Comparison of ENCODE assay signal across 9 cellular contexts in genomic region chr19:1856698-1857603, GRCh38. TPM values are rescaled to one million over a fixed set of nuclear protein-coding genes. Genes with fewer than 3 reads are reported as not detected.
DNase-seq lines count a peak whose midpoint lies in the region; ATAC-seq and TF ChIP-seq lines count a peak whose summit lies in the region.
"Had no signal": no experiment of that assay in that cellular context is flagged by ENCODE, and none has a peak within 500 bp of the region (broad histone marks: within the 10 kb centered on the region; RNA-seq: fewer than 3 reads in every experiment).

No MANE protein-coding gene starts in this region.

- no peaks in the 10 kb centered on the region for H3K27me3 ChIP-seq in OCI-LY3 (ENCODE audit: low read depth, low read length)
- no peaks in the 10 kb centered on the region for H3K27me3 ChIP-seq in osteoblast (ENCODE audit: insufficient read depth, low read length)

- peaks cover 70% of the 10 kb centered on the region for H3K4me1 Mint-ChIP-seq in activated CD4-positive, alpha-beta T cell treated with anti-CD3 and anti-CD28 coated beads for 36 hours
- H3K4me1 Mint-ChIP-seq in activated naive CD8-positive, alpha-beta T cell (ENCODE audit: low read depth) = peaks cover 47% of the 10 kb centered on the region

- TF ChIP-seq CTCF in OCI-LY3 (IDR thresholded peaks at IDR 0.05; ENCODE audit: low read depth, low read length) (no peak), osteoblast (IDR thresholded peaks at IDR 0.05; ENCODE audit: extremely low read depth, low read depth, low read length) (no peak)

- H3K79me2 ChIP-seq in OCI-LY3 (ENCODE audit: low read length) = peaks cover 99% of the 10 kb centered on the region
- H3K79me2 ChIP-seq in osteoblast (ENCODE audit: insufficient read depth, low read length) = peaks cover 100% of the 10 kb centered on the region

- H3K9me3 ChIP-seq in OCI-LY3 (ENCODE audit: insufficient read depth, low read length) = no peaks in the 10 kb centered on the region
- no peaks in the 10 kb centered on the region for H3K9me3 ChIP-seq in osteoblast (ENCODE audit: low read depth, low read length)

- peak overlapping the region; percentile 78 for H3K4me3 Mint-ChIP-seq in activated CD4-positive, alpha-beta T cell treated with anti-CD3 and anti-CD28 coated beads for 36 hours
- peak overlapping the region; percentile 80 for H3K4me3 Mint-ChIP-seq in activated naive CD8-positive, alpha-beta T cell

- H3K4me3 ChIP-seq in OCI-LY3 (ENCODE audit: low read length) = peak overlapping the region; percentile 90
- H3K4me3 ChIP-seq in osteoblast (ENCODE audit: insufficient read depth, low read length) = peak overlapping the region; percentile 61

- H3K27me3 Mint-ChIP-seq in activated CD4-positive, alpha-beta T cell treated with anti-CD3 and anti-CD28 coated beads for 36 hours = no peaks in the 10 kb centered on the region
- H3K27me3 Mint-ChIP-seq in activated naive CD8-positive, alpha-beta T cell = no peaks in the 10 kb centered on the region

- intact Hi-C loops in activated CD4-positive, alpha-beta T cell treated with anti-CD3 and anti-CD28 coated beads for 36 hours (cut with DNase I, micrococcal nuclease) = loop anchor here in 1 of 2 experiments (10.0 kb wide), 1 partner anchor 792 kb away; the partner anchor contains the start of gene ARHGAP45
- intact Hi-C loops in Right ventricle myocardium inferior (cut with DNase I) = no loop called here

- H4K20me1 ChIP-seq in OCI-LY3 (ENCODE audit: insufficient read depth, low read length) = peaks cover 60% of the 10 kb centered on the region
- H4K20me1 ChIP-seq in osteoblast (ENCODE audit: insufficient read depth, low read length) = peaks cover 76% of the 10 kb centered on the region

- H3K36me3 Mint-ChIP-seq in activated CD4-positive, alpha-beta T cell treated with anti-CD3 and anti-CD28 coated beads for 36 hours (ENCODE audit: low read depth) = peaks cover 2% of the 10 kb centered on the region
- H3K36me3 Mint-ChIP-seq in activated naive CD8-positive, alpha-beta T cell = no peaks in the 10 kb centered on the region

- ATAC-seq in activated CD4-positive, alpha-beta T cell treated with anti-CD3 and anti-CD28 coated beads for 36 hours = peak; percentile 11
- ATAC-seq in Right ventricle myocardium inferior (peak; percentile 23), GM18498 (IDR thresholded peaks at IDR 0.05; ENCODE audit: unreplicated experiment) (no peak)

- peak; percentile 76 for DNase-seq in activated CD4-positive, alpha-beta T cell treated with anti-CD3 and anti-CD28 coated beads for 36 hours
- DNase-seq in activated CD4-positive, alpha-beta T cell treated with anti-CD3 and anti-CD28 coated beads for 1 hour = no peak
- DNase-seq in Right ventricle myocardium inferior (ENCODE audit: missing footprints) (peak; percentile 92), osteoblast (ENCODE audit: insufficient read length, low spot score, missing footprints) (peak; percentile 100), HEK293T (ENCODE audit: extremely low spot score) (no peak)
- DNase-seq: DND-41 had no signal

- H3K9me3 Mint-ChIP-seq in activated CD4-positive, alpha-beta T cell treated with anti-CD3 and anti-CD28 coated beads for 36 hours (ENCODE audit: low read depth) = no peaks in the 10 kb centered on the region
- H3K9me3 Mint-ChIP-seq in activated naive CD8-positive, alpha-beta T cell (ENCODE audit: low read depth) = no peaks in the 10 kb centered on the region

- CTCF ChIA-PET in activated CD4-positive, alpha-beta T cell treated with anti-CD3 and anti-CD28 coated beads for 36 hours (lab: Charles Lee) = interaction anchor here (0.6 kb wide), 1 partner anchor 453 kb away, joined by 4 read pairs; no protein-coding TSS in a partner anchor
- CTCF ChIA-PET in HEK293T (lab: Yijun Ruan, JAX) = interaction anchor here (0.8 to 2.0 kb wide), 3 partner anchors 19 to 73 kb away, joined by 3 to 6 read pairs (median 4); no protein-coding TSS in a partner anchor

- peak overlapping the region; percentile 97 for H3K9ac ChIP-seq in OCI-LY3 (ENCODE audit: low read length)

- H3K4me1 ChIP-seq in OCI-LY3 (ENCODE audit: low read length) (peaks cover 77% of the 10 kb centered on the region), osteoblast (ENCODE audit: insufficient read depth, low read length) (peaks cover 34% of the 10 kb centered on the region)

- H3K4me2 ChIP-seq in OCI-LY3 (ENCODE audit: low read length) (peak overlapping the region; percentile 99), osteoblast (ENCODE audit: insufficient read depth, low read length) (peak overlapping the region; percentile 77)

- no peaks in the 10 kb centered on the region for H3K36me3 ChIP-seq in OCI-LY3 (replicated peaks; ENCODE audit: low read depth, low read length)
- H3K36me3 ChIP-seq in osteoblast (ENCODE audit: insufficient read depth, low read length) = no peaks in the 10 kb centered on the region

- peak overlapping the region; percentile 86 for H3K27ac Mint-ChIP-seq in activated CD4-positive, alpha-beta T cell treated with anti-CD3 and anti-CD28 coated beads for 36 hours
- H3K27ac Mint-ChIP-seq in activated naive CD8-positive, alpha-beta T cell = peak overlapping the region; percentile 3

- H2AFZ ChIP-seq in OCI-LY3 (ENCODE audit: low read depth, low read length) (no peak overlapping the region), osteoblast (ENCODE audit: low read length) (peak overlapping the region; percentile 35)

- POLR2A ChIA-PET in activated CD4-positive, alpha-beta T cell treated with anti-CD3 and anti-CD28 coated beads for 36 hours (lab: Charles Lee) = interaction anchor here (0.6 to 1.1 kb wide), 2 partner anchors 10 to 12 kb away, joined by 3 to 4 read pairs; no protein-coding TSS in a partner anchor
- POLR2A ChIA-PET in HEK293T (lab: Yijun Ruan, JAX) = interaction anchor here (1.0 kb wide), 1 partner anchor 26 kb away, joined by 3 read pairs; no protein-coding TSS in a partner anchor

- H3K27ac ChIP-seq in OCI-LY3 (ENCODE audit: low read length) (peak overlapping the region; percentile 89), osteoblast (ENCODE audit: low read depth, low read length) (peak overlapping the region; percentile 45)

TF ChIP-seq in HEK293T, 16 proteins besides CTCF, POLR2A, EP300 and RAD21:
- TF ChIP-seq NFRKB (IDR thresholded peaks at IDR 0.05) (no peak), SUZ12 (IDR thresholded peaks at IDR 0.05) (no peak), ELF4 (IDR thresholded peaks at IDR 0.05) (no peak), SP1 (IDR thresholded peaks at IDR 0.05) (no peak), TARDBP (IDR thresholded peaks at IDR 0.05) (no peak), PKNOX1 (IDR thresholded peaks at IDR 0.05) (no peak), ZNF384 (IDR thresholded peaks at IDR 0.05) (no peak), ARNT (IDR thresholded peaks at IDR 0.05) (no peak), L3MBTL2 (conservative IDR thresholded peaks at IDR 0.05) (no peak), BHLHE40 (IDR thresholded peaks at IDR 0.05; ENCODE audit: borderline replicate concordance) (no peak), CTBP1 (IDR thresholded peaks at IDR 0.05; ENCODE audit: borderline replicate concordance) (no peak), FOXK2 (IDR thresholded peaks at IDR 0.05) (no peak), HDGF (IDR thresholded peaks at IDR 0.05; ENCODE audit: borderline replicate concordance) (no peak), FOXM1 (IDR thresholded peaks at IDR 0.05; ENCODE audit: borderline replicate concordance) (no peak), FOXA1 (IDR thresholded peaks at IDR 0.05) (no peak), LEF1 (IDR thresholded peaks at IDR 0.05; ENCODE audit: borderline replicate concordance) (no peak)

RNA-seq across cellular contexts. Expression of gene KLF16, which starts 6.4 kb away (rescaled TPM):
- 10 to 100 TPM; 22.5 to 28.8 TPM for total RNA-seq in activated CD4-positive, alpha-beta T cell treated with anti-CD3 and anti-CD28 coated beads for 36 hours
- total RNA-seq in Right ventricle myocardium inferior (11.0 TPM), osteoblast (6.9 and 11.5 TPM in 2 replicates)

RNA-seq across cellular contexts. Expression of gene REXO1, which starts 8.7 kb away (rescaled TPM):
- 10 to 100 TPM; 39.3 to 49.8 TPM for total RNA-seq in activated CD4-positive, alpha-beta T cell treated with anti-CD3 and anti-CD28 coated beads for 36 hours
- total RNA-seq in Right ventricle myocardium inferior (17.8 TPM), osteoblast (8.5 and 9.4 TPM in 2 replicates)

RNA-seq across cellular contexts. Expression of gene ABHD17A, which starts 28.3 kb away (rescaled TPM):
- 10 to 100 TPM; 84.5 to 88.5 TPM for total RNA-seq in activated CD4-positive, alpha-beta T cell treated with anti-CD3 and anti-CD28 coated beads for 36 hours
- 61.5 TPM for total RNA-seq in Right ventricle myocardium inferior
- total RNA-seq in osteoblast = 49.5 and 52.5 TPM in 2 replicates

RNA-seq across cellular contexts. Expression of gene ATP8B3, which starts 44.9 kb away (rescaled TPM):
- total RNA-seq in activated CD4-positive, alpha-beta T cell treated with anti-CD3 and anti-CD28 coated beads for 36 hours = 1 to 10 TPM; 7.9 to 8.4 TPM
- 0.68 TPM for total RNA-seq in Right ventricle myocardium inferior
- total RNA-seq in osteoblast = 0.59 and 0.72 TPM in 2 replicates

RNA-seq across cellular contexts. Expression of gene ADAT3, which starts 48.2 kb away (rescaled TPM):
- 1 to 10 TPM; 5.6 to 6.1 TPM for total RNA-seq in activated CD4-positive, alpha-beta T cell treated with anti-CD3 and anti-CD28 coated beads for 36 hours
- total RNA-seq in Right ventricle myocardium inferior (1.6 TPM), osteoblast (3.3 and 3.8 TPM in 2 replicates)

Comparison
In these comparisons a context has a peak if more than half of its experiments do, and no peak if none do; other contexts are left out.
1. DNase-seq: peak in activated CD4-positive, alpha-beta T cell treated with anti-CD3 and anti-CD28 coated beads for 36 hours (single experiment), Right ventricle myocardium inferior (single experiment) and osteoblast (single experiment); none in activated CD4-positive, alpha-beta T cell treated with anti-CD3 and anti-CD28 coated beads for 1 hour (single experiment) and HEK293T (single experiment).